20 cellular contexts compared by ENCODE assay signal in the genomic region with DNA sequence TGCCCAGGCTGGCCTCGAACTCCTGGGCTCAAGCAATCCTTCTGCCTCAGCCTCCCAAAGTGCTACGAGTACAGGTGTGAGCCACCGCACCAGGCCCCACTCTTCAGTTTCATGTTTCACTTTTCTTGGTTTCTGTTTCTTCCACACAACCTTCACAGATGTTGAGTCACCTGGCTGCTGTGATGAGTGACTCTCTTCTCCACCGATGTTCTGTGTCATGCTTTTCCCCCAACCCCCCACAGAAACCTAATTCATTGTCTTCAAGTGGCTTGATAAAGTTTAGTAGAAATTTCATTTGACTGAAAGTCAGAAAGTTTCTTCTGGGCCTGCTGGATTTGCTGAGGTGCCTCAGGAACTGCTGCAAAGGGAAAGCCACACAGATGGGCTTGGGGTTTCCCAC.
A peak's percentile ranks its signal among the peaks of the same experiment; 100 is the strongest.
DNase-seq lines count a peak whose midpoint lies in the region; ATAC-seq and TF ChIP-seq lines count a peak whose summit lies in the region.
"Had no signal": no experiment of that assay in that cellular context is flagged by ENCODE, and none has a peak within 500 bp of the region (broad histone marks: within the 10 kb centered on the region; RNA-seq: fewer than 3 reads in every experiment).

No MANE protein-coding gene starts in this region.

- no peak overlapping the region for H3K4me3 Mint-ChIP-seq in activated T-helper 17 cell treated with anti-CD3 and anti-CD28 coated beads, Interleukin-2, amount 50 U/mL, for 72 hours
- no peak overlapping the region for H3K4me3 Mint-ChIP-seq in CD4-positive, alpha-beta T cell
- H3K4me3 Mint-ChIP-seq: CD8-positive, alpha-beta T cell; central memory CD8-positive, alpha-beta T cell; type B pancreatic cell had no signal

- no peaks in the 10 kb centered on the region for H3K27me3 ChIP-seq in CD4-positive, alpha-beta T cell (ENCODE audit: control insufficient read depth, insufficient read depth, low read length)
- H3K27me3 ChIP-seq: gastrocnemius medialis had no signal

- intact Hi-C loops in CD4-positive, alpha-beta T cell (cut with DNase I, micrococcal nuclease): no loop called here

- no peak overlapping the region for H3K27ac Mint-ChIP-seq in activated T-helper 17 cell treated with anti-CD3 and anti-CD28 coated beads, Interleukin-2, amount 50 U/mL, for 72 hours
- H3K27ac Mint-ChIP-seq in CD4-positive, alpha-beta T cell: no peak overlapping the region
- H3K27ac Mint-ChIP-seq: CD8-positive, alpha-beta T cell; type B pancreatic cell had no signal

- no peaks in the 10 kb centered on the region for H3K36me3 Mint-ChIP-seq in activated T-helper 17 cell treated with anti-CD3 and anti-CD28 coated beads, Interleukin-2, amount 50 U/mL, for 72 hours (ENCODE audit: low read depth)
- H3K36me3 Mint-ChIP-seq in CD4-positive, alpha-beta T cell (ENCODE audit: low read depth): no peaks in the 10 kb centered on the region
- H3K36me3 Mint-ChIP-seq: CD8-positive, alpha-beta T cell; type B pancreatic cell had no signal

- peaks cover 10% of the 10 kb centered on the region for H3K9me3 ChIP-seq in CD4-positive, alpha-beta T cell (ENCODE audit: control insufficient read depth, low read length)
- H3K9me3 ChIP-seq: gastrocnemius medialis had no signal

- no peaks in the 10 kb centered on the region for H3K4me1 Mint-ChIP-seq in activated T-helper 17 cell treated with anti-CD3 and anti-CD28 coated beads, Interleukin-2, amount 50 U/mL, for 72 hours
- no peaks in the 10 kb centered on the region for H3K4me1 Mint-ChIP-seq in CD4-positive, alpha-beta T cell (ENCODE audit: low read depth)
- H3K4me1 Mint-ChIP-seq: central memory CD8-positive, alpha-beta T cell had no signal

- ATAC-seq in GM18907 (IDR thresholded peaks at IDR 0.05; ENCODE audit: unreplicated experiment): peak; percentile 56
- ATAC-seq in GM21723 (IDR thresholded peaks at IDR 0.05; ENCODE audit: unreplicated experiment): peak; percentile 83
- peak; percentile 52 for ATAC-seq in HG03469 (IDR thresholded peaks at IDR 0.05; ENCODE audit: unreplicated experiment)
- peak; percentile 90 for ATAC-seq in activated T-helper 17 cell treated with anti-CD3 and anti-CD28 coated beads, Interleukin-2, amount 50 U/mL, for 72 hours (replicated peaks)
- ATAC-seq in CD4-positive, alpha-beta T cell (ENCODE audit: poor library complexity): no peak
- ATAC-seq: CD8-positive, alpha-beta T cell; esophagus mucosa; gastrocnemius medialis had no signal

- CTCF ChIA-PET in CD4-positive, alpha-beta T cell (lab: Charles Lee): no interaction called here

- POLR2A ChIA-PET in CD4-positive, alpha-beta T cell (lab: Charles Lee): no interaction called here

- H3K27me3 Mint-ChIP-seq in activated T-helper 17 cell treated with anti-CD3 and anti-CD28 coated beads, Interleukin-2, amount 50 U/mL, for 72 hours: peaks cover 3% of the 10 kb centered on the region
- no peaks in the 10 kb centered on the region for H3K27me3 Mint-ChIP-seq in CD4-positive, alpha-beta T cell
- H3K27me3 Mint-ChIP-seq: central memory CD8-positive, alpha-beta T cell; type B pancreatic cell had no signal

- DNase-seq in GM19240 (ENCODE audit: insufficient read length, low spot score) (no peak), cortex of kidney (lab: John Stamatoyannopoulos, UW) (no peak)
- DNase-seq in CD4-positive, alpha-beta T cell: no peak
- DNase-seq: activated CD4-positive, alpha-beta T cell treated with anti-CD3 and anti-CD28 coated beads, Interleukin-2, amount 50 U/mL, for 4 hours; activated naive CD4-positive, alpha-beta T cell; anterior cingulate cortex; CD8-positive, alpha-beta T cell; gastrocnemius medialis; Karpas-422; NCI-H1105; NCI-H510A; occipital lobe; SIG-M5 had no signal

- H3K27ac ChIP-seq in CD4-positive, alpha-beta T cell (ENCODE audit: low read depth, low read length): no peak overlapping the region
- H3K27ac ChIP-seq: gastrocnemius medialis had no signal

- peaks cover 15% of the 10 kb centered on the region for H3K9me3 Mint-ChIP-seq in activated T-helper 17 cell treated with anti-CD3 and anti-CD28 coated beads, Interleukin-2, amount 50 U/mL, for 72 hours
- H3K9me3 Mint-ChIP-seq in CD4-positive, alpha-beta T cell: peaks cover 17% of the 10 kb centered on the region
- H3K9me3 Mint-ChIP-seq: type B pancreatic cell had no signal

- TF ChIP-seq CTCF in CD4-positive, alpha-beta T cell (IDR thresholded peaks at IDR 0.05): no peak
